ENCODE assay signal across 8 cellular contexts in the genomic region with DNA sequence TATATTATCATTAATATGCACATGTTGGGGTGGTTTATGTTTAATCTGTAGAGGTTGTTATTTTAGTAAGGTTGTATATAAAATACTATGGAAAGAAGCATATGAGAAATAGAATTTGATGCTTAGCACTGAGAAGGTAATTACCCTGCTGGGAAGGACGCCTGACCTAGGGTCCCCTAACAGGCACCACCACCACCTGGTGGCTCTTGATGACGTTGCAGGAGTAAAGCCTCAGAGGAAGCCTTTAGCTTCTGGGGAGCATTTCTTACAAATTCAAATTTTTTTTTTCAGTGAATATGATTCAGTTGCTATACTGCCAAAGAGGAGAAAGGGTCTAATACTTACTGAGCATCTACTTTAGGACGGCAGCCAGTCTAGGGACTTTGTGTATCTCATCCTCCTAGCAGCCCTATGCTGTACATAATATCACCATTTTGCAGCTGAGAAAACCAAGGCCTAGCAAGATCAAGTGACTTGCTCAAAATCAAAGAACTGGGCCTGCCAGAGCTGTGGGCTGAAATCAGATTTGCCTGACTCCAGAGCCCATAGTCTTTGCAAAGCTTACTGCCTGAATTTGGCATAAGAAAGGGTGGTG.
DNase-seq lines count a peak whose midpoint lies in the region; ATAC-seq and TF ChIP-seq lines count a peak whose summit lies in the region.

No MANE protein-coding gene starts in this region.

- H3K4me1 ChIP-seq in neural progenitor cell (peaks cover 42% of the 10 kb centered on the region), aorta (ENCODE audit: control insufficient read depth in 1 of 2, insufficient read depth in 2 of 2, low read length in 2 of 2) (no peaks in the 10 kb centered on the region)

- peaks cover 12% of the 10 kb centered on the region for H3K4me1 Mint-ChIP-seq in Calu3 (ENCODE audit: low read depth, unreplicated experiment)
- peaks cover 37% of the 10 kb centered on the region for H3K4me1 Mint-ChIP-seq in neural progenitor cell

- H3K9ac ChIP-seq in neural progenitor cell: no peak overlapping the region

- H3K9me3 ChIP-seq in neural progenitor cell (ENCODE audit: low read depth) (no peaks in the 10 kb centered on the region), aorta (ENCODE audit: control insufficient read depth, low read length) (no peaks in the 10 kb centered on the region)

- peaks cover 65% of the 10 kb centered on the region for H3F3A ChIP-seq in neural progenitor cell (ENCODE audit: low read depth)

- CTCF ChIA-PET in Calu3 (lab: Charles Lee): interaction anchor here (0.6 to 2.2 kb wide), 10 partner anchors 78 to 393 kb away, joined by 3 to 25 read pairs (median 4); a partner anchor contains a TSS

- H3K27ac ChIP-seq in neural progenitor cell (peak overlapping the region; percentile 66), aorta (ENCODE audit: low read depth in 1 of 2, low read length in 2 of 2) (no peak overlapping the region)

- no peak overlapping the region for H3K4me3 Mint-ChIP-seq in Calu3 (ENCODE audit: low read depth, unreplicated experiment)
- no peak overlapping the region for H3K4me3 Mint-ChIP-seq in neural progenitor cell

- H3K36me3 ChIP-seq in neural progenitor cell (no peaks in the 10 kb centered on the region), aorta (ENCODE audit: control insufficient read depth in 1 of 2, insufficient read depth in 2 of 2, low read length in 1 of 2) (no peaks in the 10 kb centered on the region)

- intact Hi-C loops in Calu3 (cut with micrococcal nuclease; ENCODE audit: unreplicated experiment) (loop anchor here (1.0 to 10.0 kb wide), 4 partner anchors 77 to 278 kb away; a partner anchor contains a TSS), aorta (cut with DNase I) (loop anchor here (2.0 to 5.0 kb wide), 4 partner anchors 77 to 391 kb away; a partner anchor contains a TSS)

- no peaks in the 10 kb centered on the region for H3K27me3 Mint-ChIP-seq in Calu3 (ENCODE audit: unreplicated experiment)
- peaks cover 10% of the 10 kb centered on the region for H3K27me3 Mint-ChIP-seq in neural progenitor cell (ENCODE audit: insufficient read depth, low read depth)

- H2AFZ ChIP-seq in neural progenitor cell (replicated peaks): no peak overlapping the region

- H3K4me2 ChIP-seq in neural progenitor cell: peak overlapping the region; percentile 63

- H3K4me3 ChIP-seq in neural progenitor cell: no peak overlapping the region
- H3K4me3 ChIP-seq in aorta (ENCODE audit: low read length in 2 of 2): no peak overlapping the region

- H3K27me3 ChIP-seq in neural progenitor cell (peaks cover 8% of the 10 kb centered on the region), aorta (ENCODE audit: control insufficient read depth in 1 of 2, insufficient read depth in 2 of 2, low read length in 1 of 2) (no peaks in the 10 kb centered on the region)

- no peaks in the 10 kb centered on the region for H3K79me2 ChIP-seq in neural progenitor cell (ENCODE audit: low read depth)

- DNase-seq in Calu3 (peak; percentile 74), NCI-H510A treated with DMSO at 0.1 percent for 48 hours (lab: John Stamatoyannopoulos, UW) (peak; percentile 91), neural progenitor cell (ENCODE audit: low spot score) (peak; percentile 87), aorta (no peak)
- DNase-seq in activated CD4-positive, alpha-beta T cell treated with anti-CD3 and anti-CD28 coated beads, Interleukin-2, amount 50 U/mL, for 48 hours: peak; percentile 47 to 57

- TF ChIP-seq CTCF in Calu3 (IDR thresholded peaks at IDR 0.05; ENCODE audit: unreplicated experiment): peak; percentile 72
- TF ChIP-seq CTCF in neural progenitor cell (IDR thresholded peaks at IDR 0.05): peak; percentile 90

- peaks cover 21% of the 10 kb centered on the region for H4K20me1 ChIP-seq in neural progenitor cell (ENCODE audit: low read depth)

- 4 to 5% methylated on average over 3 of the region's 3 CpGs for WGBS in aorta, 2 donors

- no TSS peak for BruUV-seq in Calu3 (replicated peaks; lab: Mats Ljungman, UMichigan)

- H3K9me3 Mint-ChIP-seq in Calu3 (ENCODE audit: low read depth, unreplicated experiment) (no peaks in the 10 kb centered on the region), neural progenitor cell (no peaks in the 10 kb centered on the region)

- ATAC-seq in GM19395 (IDR thresholded peaks at IDR 0.05; ENCODE audit: unreplicated experiment) (peak; percentile 81), HG03439 (IDR thresholded peaks at IDR 0.05; ENCODE audit: unreplicated experiment) (peak; percentile 80), esophagus mucosa (peak; percentile 81), aorta (ENCODE audit: low FRiP score) (peak; percentile 60)

- no peaks in the 10 kb centered on the region for H3K36me3 Mint-ChIP-seq in Calu3 (ENCODE audit: insufficient read depth, unreplicated experiment)
- H3K36me3 Mint-ChIP-seq in neural progenitor cell: no peaks in the 10 kb centered on the region

- no peak overlapping the region for H3K27ac Mint-ChIP-seq in Calu3 (ENCODE audit: unreplicated experiment)
- no peak overlapping the region for H3K27ac Mint-ChIP-seq in neural progenitor cell

Comparison
In these comparisons a context has a peak if more than half of its experiments do, and no peak if none do; other contexts are left out.
1. DNase-seq: peak in Calu3 (single experiment), NCI-H510A treated with DMSO at 0.1 percent for 48 hours (single experiment), activated CD4-positive, alpha-beta T cell treated with anti-CD3 and anti-CD28 coated beads, Interleukin-2, amount 50 U/mL, for 48 hours (2 of 2) and neural progenitor cell (single experiment); none in aorta (0 of 2).
2. Peak in every context shown above with its lines, with median percentiles within 50 percentile points of each other: ATAC-seq.